ENCODE assay signal across 14 cellular contexts in genomic region chr5:74626386-74627222, GRCh38. TPM values are rescaled to one million over a fixed set of nuclear protein-coding genes. Genes with fewer than 3 reads are reported as not detected.
DNase-seq lines count a peak whose midpoint lies in the region; FAIRE-seq and TF ChIP-seq lines count a peak whose summit lies in the region.
"Had no signal": no experiment of that assay in that cellular context is flagged by ENCODE, and none has a peak within 500 bp of the region (broad histone marks: within the 10 kb centered on the region; RNA-seq: fewer than 3 reads in every experiment).

No MANE protein-coding gene starts in this region.

- H3K4me3 ChIP-seq in HEK293 (ENCODE audit: low read depth, low read length) = no peak overlapping the region
- H3K4me3 ChIP-seq: SJCRH30, testis had no signal

- CTCF ChIA-PET in HEK293 (lab: Yijun Ruan, JAX) = interaction anchor here (0.8 to 1.3 kb wide), 2 partner anchors 12 to 232 kb away, joined by 4 read pairs; no protein-coding TSS in a partner anchor

- no peak overlapping the region for H3K4me3 Mint-ChIP-seq in HFFc6
- H3K4me3 Mint-ChIP-seq: central memory CD8-positive, alpha-beta T cell; H9; T-helper 2 cell treated with Interferon-gamma antibody and Interleukin-4, amounts not matched to agents 5 μg/mL and 100 μg/mL, for 36 hours had no signal

- H3K36me3 ChIP-seq in HEK293 (ENCODE audit: control insufficient read depth in 2 of 2, insufficient read depth in 1 of 2, low read length in 2 of 2) = peaks cover 0 to 33% of the 10 kb centered on the region in 2 experiments; a peak in 2 of 3 replicates

- peaks cover 28% of the 10 kb centered on the region for H3K4me1 ChIP-seq in HEK293 (ENCODE audit: control insufficient read depth, insufficient read depth, low read length)

- H3K27ac ChIP-seq in HEK293 (ENCODE audit: extremely low read depth, low read depth, low read length) = no peak overlapping the region

- POLR2A ChIA-PET in HEK293 (lab: Yijun Ruan, JAX) = interaction anchor here (1.0 to 2.6 kb wide), 2 partner anchors 14 to 17 kb away, joined by 3 to 20 read pairs; partner anchors contain the start of gene ENC1

- no peaks in the 10 kb centered on the region; the same call in 1 of the 2 replicates for H3K27me3 Mint-ChIP-seq in HFFc6 (ENCODE audit: insufficient read depth)

- no peaks in the 10 kb centered on the region for H3K9me3 Mint-ChIP-seq in HFFc6
- H3K9me3 Mint-ChIP-seq: central memory CD8-positive, alpha-beta T cell; H9; T-helper 2 cell treated with Interferon-gamma antibody and Interleukin-4, amounts not matched to agents 5 μg/mL and 100 μg/mL, for 36 hours had no signal

- no peak for TF ChIP-seq CTCF in HEK293 (tag by site-specific recombination; IDR thresholded peaks at IDR 0.05)
- TF ChIP-seq CTCF in HFFc6 (IDR thresholded peaks at IDR 0.05) = no peak

- no peak overlapping the region for H3K27ac Mint-ChIP-seq in HFFc6
- H3K27ac Mint-ChIP-seq: H9; T-helper 2 cell treated with Interferon-gamma antibody and Interleukin-4, amounts not matched to agents 5 μg/mL and 100 μg/mL, for 36 hours had no signal

- H3K36me3 Mint-ChIP-seq in HFFc6 (ENCODE audit: low read depth) = peaks cover 46% of the 10 kb centered on the region

- peaks cover 2% of the 10 kb centered on the region; the same call in 1 of the 2 replicates for H3K9me3 ChIP-seq in HEK293 (ENCODE audit: control insufficient read depth, insufficient read depth, low read depth, low read length)
- H3K9me3 ChIP-seq: SJCRH30, testis had no signal

- peaks cover 70% of the 10 kb centered on the region for H3K4me1 Mint-ChIP-seq in HFFc6 (ENCODE audit: low read depth)

- peak; percentile 38 for DNase-seq in RCC 7860 (ENCODE audit: low spot score)
- DNase-seq in islet precursor cell = peak; percentile 94
- peak; percentile 1 for DNase-seq in retina
- no peak for DNase-seq in HFFc6
- DNase-seq in NCI-H2029 (lab: John Stamatoyannopoulos, UW) = no peak
- DNase-seq in NCI-H187 (lab: John Stamatoyannopoulos, UW) = no peak
- DNase-seq: activated CD4-positive, CD25-positive, alpha-beta regulatory T cell treated with anti-CD3 and anti-CD28 coated beads, Interleukin-2, amount 50 U/mL, for 72 hours; effector memory CD4-positive, alpha-beta T cell had no signal

- FAIRE-seq in RCC 7860 (lab: Jason Lieb, UNC) = no peak

TF ChIP-seq in HEK293, 187 proteins besides CTCF, POLR2A, EP300 and RAD21:
- TF ChIP-seq ZNF10 (tag by site-specific recombination; IDR thresholded peaks at IDR 0.05) (no peak), ZSCAN5A (tag by site-specific recombination; IDR thresholded peaks at IDR 0.05) (no peak), ZNF175 (tag by site-specific recombination; IDR thresholded peaks at IDR 0.05) (no peak), ZNF600 (tag by site-specific recombination; IDR thresholded peaks at IDR 0.05) (0 out of 2 replicates have a peak, but pooled peaks have one; percentile 36), GLIS1 (tag by site-specific recombination; IDR thresholded peaks at IDR 0.05) (peak; percentile 40; the same call in 1 of the 2 replicates), ZNF555 (tag by site-specific recombination; conservative IDR thresholded peaks at IDR 0.05) (no peak), ZBTB17 (tag by site-specific recombination; IDR thresholded peaks at IDR 0.05) (no peak)

RNA-seq across cellular contexts. Expression of gene ENC1, which starts 13.9 kb away (rescaled TPM):
- total RNA-seq in HFFc6 (2021; fragmentation: NEBNext Ultra II Directional; extraction: Animal tissue kit (Norgen Biotek cat#: 25700)) = 10 to 100 TPM; 22.6 to 56.4 (median 25.4) TPM

RNA-seq across cellular contexts. Expression of gene HEXB, which starts 58.4 kb away (rescaled TPM):
- total RNA-seq in HFFc6 (2021; fragmentation: NEBNext Ultra II Directional; extraction: Animal tissue kit (Norgen Biotek cat#: 25700)) = 100 to 1,000 TPM; 128 to 170 (median 151) TPM

Comparison
In these comparisons a context has a peak if more than half of its experiments do, and no peak if none do; other contexts are left out.
1. DNase-seq: peak in RCC 7860 (single experiment), islet precursor cell (single experiment) and retina (single experiment); none in HFFc6 (single experiment), NCI-H2029 (single experiment) and NCI-H187 (0 of 2).